11 cellular contexts compared by ENCODE assay signal in the genomic region with DNA sequence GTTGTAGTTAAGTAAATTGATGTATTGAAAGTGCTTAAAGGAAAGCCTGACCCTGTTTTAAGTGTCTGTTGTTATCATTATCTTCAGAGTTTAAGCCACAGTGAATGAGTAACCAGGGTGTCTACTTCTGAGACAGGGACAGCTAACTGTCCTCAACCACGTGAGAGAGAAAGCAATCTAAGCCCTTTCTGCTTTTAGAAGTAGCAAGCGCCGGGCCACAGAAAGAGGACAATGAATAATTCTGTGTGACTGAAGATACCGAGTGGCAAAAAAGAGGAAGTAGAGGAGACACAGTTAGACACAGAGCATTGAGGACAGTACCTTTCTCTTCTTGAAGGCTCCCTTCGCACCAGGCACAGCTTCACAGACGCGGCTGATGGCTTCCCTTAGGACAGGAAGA.
DNase-seq lines count a peak whose midpoint lies in the region; ATAC-seq and TF ChIP-seq lines count a peak whose summit lies in the region.
"Had no signal": no experiment of that assay in that cellular context is flagged by ENCODE, and none has a peak within 500 bp of the region (broad histone marks: within the 10 kb centered on the region; RNA-seq: fewer than 3 reads in every experiment).

No MANE protein-coding gene starts in this region.

- DNase-seq in progenitor cell of endocrine pancreas (ENCODE audit: low spot score, unreplicated experiment) (no peak), DMS79 (lab: John Stamatoyannopoulos, UW) (no peak), NCI-H2196 (lab: John Stamatoyannopoulos, UW; ENCODE audit: unreplicated experiment) (no peak)
- DNase-seq in activated naive CD4-positive, alpha-beta T cell (lab: John Stamatoyannopoulos, UW), result no peak
- DNase-seq in activated naive CD4-positive, alpha-beta T cell treated with anti-CD3 and anti-CD28 coated beads, Interleukin-2, amount 50 U/mL, for 72 hours (ENCODE audit: low spot score in 2 of 2), result no peak
- DNase-seq: activated B cell treated with CpG ODN at 0.5 μM for 24 hours; activated naive CD4-positive, alpha-beta T cell treated with anti-CD3 and anti-CD28 coated beads for 36 hours; NCI-H526 had no signal

- H3K27me3 Mint-ChIP-seq in progenitor cell of endocrine pancreas, result peaks cover 3% of the 10 kb centered on the region

- H3K4me2 ChIP-seq in OCI-LY3 (ENCODE audit: low read length), result peak overlapping the region; percentile 48

- H3K27me3 ChIP-seq in OCI-LY3 (ENCODE audit: low read depth, low read length), result peaks cover 22% of the 10 kb centered on the region

- H3K4me3 ChIP-seq in OCI-LY3 (ENCODE audit: low read length), result no peak overlapping the region

- H3K4me1 ChIP-seq in OCI-LY3 (ENCODE audit: low read length), result peaks cover 6% of the 10 kb centered on the region

- no peak for TF ChIP-seq CTCF in OCI-LY3 (IDR thresholded peaks at IDR 0.05; ENCODE audit: low read depth, low read length)
- no peak for TF ChIP-seq CTCF in progenitor cell of endocrine pancreas (IDR thresholded peaks at IDR 0.05; ENCODE audit: unreplicated experiment)

- H3K27ac Mint-ChIP-seq in progenitor cell of endocrine pancreas, result peak overlapping the region; percentile 4
- H3K27ac Mint-ChIP-seq in activated naive CD4-positive, alpha-beta T cell treated with anti-CD3 and anti-CD28 coated beads, Interleukin-2, amount 50 U/mL, for 72 hours, result no peak overlapping the region
- H3K27ac Mint-ChIP-seq: activated B cell treated with CpG ODN at 0.5 μM for 24 hours; activated naive CD4-positive, alpha-beta T cell treated with anti-CD3 and anti-CD28 coated beads for 36 hours had no signal

- peaks cover 18% of the 10 kb centered on the region for H3K4me1 Mint-ChIP-seq in progenitor cell of endocrine pancreas (ENCODE audit: low read depth)

- peak; percentile 83 for ATAC-seq in GM19043 (IDR thresholded peaks at IDR 0.05; ENCODE audit: low read depth, unreplicated experiment)
- ATAC-seq in HG03060 (IDR thresholded peaks at IDR 0.05; ENCODE audit: low read depth, unreplicated experiment), result peak; percentile 59
- ATAC-seq in activated naive CD4-positive, alpha-beta T cell treated with anti-CD3 and anti-CD28 coated beads, Interleukin-2, amount 50 U/mL, for 72 hours, result no peak

- H3K27ac ChIP-seq in OCI-LY3 (ENCODE audit: low read length), result no peak overlapping the region

- no peaks in the 10 kb centered on the region for H4K20me1 ChIP-seq in OCI-LY3 (ENCODE audit: insufficient read depth, low read length)

- H3K9ac ChIP-seq in OCI-LY3 (ENCODE audit: low read length), result no peak overlapping the region

- H3K79me2 ChIP-seq in OCI-LY3 (ENCODE audit: low read length), result no peaks in the 10 kb centered on the region

- H2AFZ ChIP-seq in OCI-LY3 (ENCODE audit: low read depth, low read length), result no peak overlapping the region

- no peaks in the 10 kb centered on the region for H3K9me3 Mint-ChIP-seq in progenitor cell of endocrine pancreas (ENCODE audit: low read depth)
- H3K9me3 Mint-ChIP-seq in activated naive CD4-positive, alpha-beta T cell treated with anti-CD3 and anti-CD28 coated beads, Interleukin-2, amount 50 U/mL, for 72 hours, result no peaks in the 10 kb centered on the region
- H3K9me3 Mint-ChIP-seq: activated B cell treated with CpG ODN at 0.5 μM for 24 hours; activated naive CD4-positive, alpha-beta T cell treated with anti-CD3 and anti-CD28 coated beads for 36 hours had no signal

- H3K36me3 ChIP-seq in OCI-LY3 (replicated peaks; ENCODE audit: low read depth, low read length), result no peaks in the 10 kb centered on the region

- H3K9me3 ChIP-seq in OCI-LY3 (ENCODE audit: insufficient read depth, low read length), result no peaks in the 10 kb centered on the region

- no peak overlapping the region for H3K4me3 Mint-ChIP-seq in progenitor cell of endocrine pancreas (ENCODE audit: low read depth)
- H3K4me3 Mint-ChIP-seq: activated B cell treated with CpG ODN at 0.5 μM for 24 hours; activated naive CD4-positive, alpha-beta T cell treated with anti-CD3 and anti-CD28 coated beads for 36 hours had no signal

- H3K36me3 Mint-ChIP-seq in progenitor cell of endocrine pancreas (ENCODE audit: insufficient read depth), result no peaks in the 10 kb centered on the region
- peaks cover under 1 to 1% of the 10 kb centered on the region in 2 donors for H3K36me3 Mint-ChIP-seq in activated naive CD4-positive, alpha-beta T cell treated with anti-CD3 and anti-CD28 coated beads, Interleukin-2, amount 50 U/mL, for 72 hours

Comparison
In these comparisons a context has a peak if more than half of its experiments do, and no peak if none do; other contexts are left out.
1. ATAC-seq: peak in GM19043 (single experiment) and HG03060 (single experiment); none in activated naive CD4-positive, alpha-beta T cell treated with anti-CD3 and anti-CD28 coated beads, Interleukin-2, amount 50 U/mL, for 72 hours (0 of 2).